8 cellular contexts compared by ENCODE assay signal in the genomic region with DNA sequence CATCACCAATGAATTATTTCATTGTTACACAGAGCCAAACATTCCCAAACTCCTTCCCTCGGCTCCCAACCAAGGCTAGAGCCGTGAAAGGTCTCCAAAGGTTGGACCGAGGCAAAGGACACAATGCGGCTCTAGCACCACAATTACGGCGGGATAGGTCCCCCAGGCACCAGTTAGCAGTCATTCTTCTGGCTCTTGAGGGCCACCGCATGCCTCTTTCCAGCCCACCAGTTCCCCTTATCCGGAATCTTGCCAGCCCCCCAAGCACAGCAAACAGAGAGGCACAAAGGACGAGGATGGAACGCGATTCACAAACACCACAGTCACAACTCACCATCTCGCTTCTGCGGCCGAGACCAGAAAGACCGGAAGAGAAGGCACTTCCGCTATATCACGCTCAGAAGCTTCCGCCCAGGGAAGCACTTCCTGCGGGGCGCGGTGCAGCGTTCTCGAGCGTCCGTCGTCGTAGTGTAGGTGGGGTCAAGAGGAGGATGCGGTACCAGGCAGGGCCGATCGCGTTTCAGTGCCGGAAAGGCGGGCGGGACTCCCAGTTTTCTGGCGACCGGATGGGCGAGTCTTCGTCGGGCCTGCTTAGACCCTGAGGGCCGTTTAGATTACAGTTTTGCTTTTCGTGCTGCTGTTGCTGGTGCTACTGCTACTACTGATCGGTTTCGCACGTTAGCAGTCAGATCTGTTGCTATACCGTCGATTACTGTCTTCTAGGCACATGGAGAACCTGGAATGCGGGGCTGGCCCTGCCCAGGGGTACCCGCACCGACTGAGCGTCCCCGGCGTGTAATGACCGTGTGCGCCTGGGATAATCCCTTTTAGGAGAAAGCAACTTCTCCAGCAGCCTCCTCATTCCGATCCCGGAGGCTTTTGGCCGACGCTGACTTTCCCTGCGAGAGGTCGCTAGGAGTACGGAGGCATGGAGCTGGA. TPM values are rescaled to one million over a fixed set of nuclear protein-coding genes. Genes with fewer than 3 reads are reported as not detected.
A peak's percentile ranks its signal among the peaks of the same experiment; 100 is the strongest.
DNase-seq lines count a peak whose midpoint lies in the region; ATAC-seq and TF ChIP-seq lines count a peak whose summit lies in the region.

A gene (minus strand): TSS at position 374 of the 939 bp plus-strand sequence. CDS start 37 bp downstream, at position 337.

- TF ChIP-seq POLR2A in right lobe of liver (IDR thresholded peaks at IDR 0.05), result peak; percentile 88

- peaks cover 0 to 16% (median 5%) of the 10 kb centered on the region in 4 donors for H3K4me1 ChIP-seq in right lobe of liver

- H3K9me3 Mint-ChIP-seq in activated CD4-positive, alpha-beta memory T cell treated with anti-CD3 and anti-CD28 coated beads for 36 hours, result no peaks in the 10 kb centered on the region

- H3K4me3 Mint-ChIP-seq in activated CD4-positive, alpha-beta memory T cell treated with anti-CD3 and anti-CD28 coated beads for 36 hours, result peak within 1 kb of the TSS; percentile 100

- H3K4me3 ChIP-seq in dorsolateral prefrontal cortex (peak within 1 kb of the TSS; percentile 50 to 96 (median 81)), right lobe of liver (peak within 1 kb of the TSS; percentile 71 to 93 (median 77))

- CTCF ChIA-PET in activated CD4-positive, alpha-beta memory T cell treated with anti-CD3 and anti-CD28 coated beads for 36 hours (lab: Charles Lee), result interaction anchor here (1.5 kb wide), 1 partner anchor 99 kb away, joined by 3 read pairs; no protein-coding TSS in a partner anchor

- ATAC-seq in GM19438 (IDR thresholded peaks at IDR 0.05; ENCODE audit: low read depth, unreplicated experiment), result peak; percentile 97
- ATAC-seq in HG03575 (IDR thresholded peaks at IDR 0.05; ENCODE audit: extremely low read depth, insufficient number of reproducible peaks, low FRiP score, unreplicated experiment), result peak; percentile 97
- peak; percentile 98 to 100 (median 99) for ATAC-seq in right lobe of liver

- TF ChIP-seq CTCF in dorsolateral prefrontal cortex (IDR thresholded peaks at IDR 0.05 in 54 of 56, conservative IDR thresholded peaks at IDR 0.05 in 2 of 56; ENCODE audit: low read depth in 1 of 56, partially characterized antibody in 56 of 56) (peak in 44 of 56 donors; percentile 5 to 57 (median 37)), right lobe of liver (IDR thresholded peaks at IDR 0.05) (peak in 1 of 4 donors; percentile 4)

- H3K27me3 Mint-ChIP-seq in activated CD4-positive, alpha-beta memory T cell treated with anti-CD3 and anti-CD28 coated beads for 36 hours, result no peaks in the 10 kb centered on the region

- POLR2A ChIA-PET in activated CD4-positive, alpha-beta memory T cell treated with anti-CD3 and anti-CD28 coated beads for 36 hours (lab: Charles Lee), result interaction anchor here (0.7 to 1.5 kb wide), 5 partner anchors 20 to 153 kb away, joined by 3 to 4 read pairs (median 3); a partner anchor contains a TSS

- H3K36me3 ChIP-seq in right lobe of liver, result peaks cover 14 to 39% (median 29%) of the 10 kb centered on the region in 4 donors

- DNase-seq in CD1c-positive myeloid dendritic cell (ENCODE audit: extremely low spot score) (peak; percentile 96), NCI-H82 treated with DMSO at 0.1 percent for 48 hours (lab: John Stamatoyannopoulos, UW; ENCODE audit: unreplicated experiment) (peak; percentile 91), dorsolateral prefrontal cortex (peak; percentile 88 to 97 (median 96)), right lobe of liver (peak; percentile 96 to 97 (median 97))
- DNase-seq in activated CD4-positive, alpha-beta memory T cell treated with anti-CD3 and anti-CD28 coated beads for 36 hours, result peak; percentile 96
- peak; percentile 85 to 91 for DNase-seq in stimulated activated CD4-positive, alpha-beta T cell treated with anti-CD3 and anti-CD28 coated beads, Interleukin-4, amount 100 ng/mL, for 4 hours

- peak within 1 kb of the TSS; percentile 100 for H3K27ac Mint-ChIP-seq in activated CD4-positive, alpha-beta memory T cell treated with anti-CD3 and anti-CD28 coated beads for 36 hours

- H3K36me3 Mint-ChIP-seq in activated CD4-positive, alpha-beta memory T cell treated with anti-CD3 and anti-CD28 coated beads for 36 hours, result peaks cover 52% of the 10 kb centered on the region

- peaks cover 56% of the 10 kb centered on the region for H3K4me1 Mint-ChIP-seq in activated CD4-positive, alpha-beta memory T cell treated with anti-CD3 and anti-CD28 coated beads for 36 hours (ENCODE audit: low read depth)

- intact Hi-C loops in activated CD4-positive, alpha-beta memory T cell treated with anti-CD3 and anti-CD28 coated beads for 36 hours (cut with micrococcal nuclease), result loop anchor here (1.0 to 10.0 kb wide), 6 partner anchors 37 to 1069 kb away; a partner anchor contains a TSS
- intact Hi-C loops in dorsolateral prefrontal cortex (cut with DNase I) (loop anchor here (1.0 to 10.0 kb wide), 5 partner anchors 37 to 1690 kb away; a partner anchor contains a TSS), right lobe of liver (cut with DNase I) (loop anchor here in 1 of 2 donors (5.0 kb wide), 1 partner anchor 78 kb away; a partner anchor contains a TSS)

- H3K27me3 ChIP-seq in dorsolateral prefrontal cortex (no peaks in the 10 kb centered on the region), right lobe of liver (no peaks in the 10 kb centered on the region)

- H3K27ac ChIP-seq in dorsolateral prefrontal cortex, result peak within 1 kb of the TSS; percentile 84 to 99 (median 97)
- peak within 1 kb of the TSS; percentile 75 to 93 (median 83) for H3K27ac ChIP-seq in right lobe of liver

- 7% methylated on average over 15 of the region's 61 CpGs for WGBS in right lobe of liver (ENCODE audit: insufficient coverage, low coverage, low lambda C conversion rate, missing lambda C conversion rate)

- H3K9me3 ChIP-seq in right lobe of liver, result no peaks in the 10 kb centered on the region

RNA-seq across cellular contexts. Expression of the gene that starts here (rescaled TPM):
- 1,000 to 10,000 TPM; 1,815 to 1,873 TPM for total RNA-seq in activated CD4-positive, alpha-beta memory T cell treated with anti-CD3 and anti-CD28 coated beads for 36 hours
- 100 to 1,000 TPM; 346 to 612 (median 431) TPM for total RNA-seq in dorsolateral prefrontal cortex
- 100 to 1,000 TPM in 4 of 6 experiments, 10 to 100 TPM in 2; 36.5 to 472 (median 400) TPM for total RNA-seq in right lobe of liver

Comparison
In these comparisons a context has a peak if more than half of its experiments do, and no peak if none do; other contexts are left out.
1. Peak in every context shown above with its lines: DNase-seq, ATAC-seq, H3K4me3 ChIP-seq and H3K27ac ChIP-seq.